ENCODE assay signal across 14 cellular contexts in the genomic region with DNA sequence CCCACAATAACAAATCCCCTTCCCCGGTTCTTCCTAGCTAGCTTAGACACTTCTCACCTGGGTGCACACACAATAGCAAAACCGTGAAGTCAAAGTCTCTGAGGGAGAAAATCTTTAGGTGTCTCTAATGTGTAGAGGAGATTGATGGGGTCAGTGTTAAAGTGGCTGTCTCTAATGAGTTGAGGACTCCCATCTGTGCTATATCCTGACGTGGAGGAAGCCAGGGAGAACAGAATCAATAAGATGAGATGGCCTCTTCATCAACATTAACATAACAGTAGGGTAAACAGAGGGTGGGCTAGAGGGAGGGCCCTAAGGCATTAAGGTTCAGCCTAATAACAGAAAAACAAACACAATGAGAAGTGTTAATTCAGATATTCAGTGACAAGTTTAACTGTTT.
"Had no signal": no experiment of that assay in that cellular context is flagged by ENCODE, and none has a peak within 500 bp of the region (broad histone marks: within the 10 kb centered on the region; RNA-seq: fewer than 3 reads in every experiment).

No MANE protein-coding gene starts in this region.

- H3K4me1 Mint-ChIP-seq: activated CD4-positive, alpha-beta T cell treated with anti-CD3 and anti-CD28 coated beads, Interleukin-2, amount 10 ng/mL, durations not matched to agents 7 days and 5 days; activated naive CD8-positive, alpha-beta T cell treated with anti-CD3 and anti-CD28 coated beads, Interleukin-2, amount 50 U/mL, for 24 hours; stimulated activated memory B cell treated with anti-CD40 and anti-IgM and Interleukin-4, amounts not matched to agents 10 μg/mL and 1 μg/mL and 100 μg/mL, for 72 hours had no signal

- H3K36me3 Mint-ChIP-seq: natural killer cell treated with Interleukin-12 subunit alpha and Interleukin-12 subunit beta and Interleukin-15 and Interleukin-18, amount 100 ng/mL, for 72 hours; stimulated activated memory B cell treated with anti-CD40 and anti-IgM and Interleukin-4, amounts not matched to agents 10 μg/mL and 1 μg/mL and 100 μg/mL, for 72 hours had no signal

- H3K4me3 Mint-ChIP-seq: activated CD4-positive, alpha-beta T cell treated with anti-CD3 and anti-CD28 coated beads, Interleukin-2, amount 10 ng/mL, durations not matched to agents 7 days and 5 days; activated naive CD4-positive, alpha-beta T cell treated with anti-CD3 and anti-CD28 coated beads for 36 hours; activated naive CD8-positive, alpha-beta T cell treated with anti-CD3 and anti-CD28 coated beads, Interleukin-2, amount 50 U/mL, for 24 hours; activated T-helper 1 cell treated with anti-CD3 and anti-CD28 coated beads, Interleukin-12 subunit alpha, Interleukin-12 subunit beta, Interleukin-2, Interleukin-4 antibody, amounts not matched to agents 30 ng/mL and 10 ng/mL and 1 ng/mL, durations not matched to agents 14 hours and 24 hours and 36 hours; effector memory CD8-positive, alpha-beta T cell; natural killer cell treated with Interleukin-12 subunit alpha and Interleukin-12 subunit beta and Interleukin-15 and Interleukin-18, amount 100 ng/mL, for 72 hours; stimulated activated memory B cell treated with anti-CD40 and anti-IgM and Interleukin-4, amounts not matched to agents 10 μg/mL and 1 μg/mL and 100 μg/mL, for 72 hours had no signal

- H3K27me3 Mint-ChIP-seq: activated CD4-positive, alpha-beta T cell treated with anti-CD3 and anti-CD28 coated beads, Interleukin-2, amount 10 ng/mL, durations not matched to agents 7 days and 5 days; effector memory CD8-positive, alpha-beta T cell; natural killer cell treated with Interleukin-12 subunit alpha and Interleukin-12 subunit beta and Interleukin-15 and Interleukin-18, amount 100 ng/mL, for 72 hours; stimulated activated memory B cell treated with anti-CD40 and anti-IgM and Interleukin-4, amounts not matched to agents 10 μg/mL and 1 μg/mL and 100 μg/mL, for 72 hours had no signal

- ATAC-seq: activated naive CD8-positive, alpha-beta T cell treated with anti-CD3 and anti-CD28 coated beads, Interleukin-2, amount 50 U/mL, for 24 hours; effector memory CD8-positive, alpha-beta T cell; natural killer cell treated with Interleukin-12 subunit alpha and Interleukin-12 subunit beta and Interleukin-15 and Interleukin-18, amount 100 ng/mL, for 72 hours; stimulated activated memory B cell treated with anti-CD40 and anti-IgM and Interleukin-4, amounts not matched to agents 10 μg/mL and 1 μg/mL and 100 μg/mL, for 72 hours had no signal

- H3K27ac Mint-ChIP-seq: activated CD4-positive, alpha-beta T cell treated with anti-CD3 and anti-CD28 coated beads, Interleukin-2, amount 10 ng/mL, durations not matched to agents 7 days and 5 days; activated naive CD4-positive, alpha-beta T cell treated with anti-CD3 and anti-CD28 coated beads for 36 hours; activated naive CD8-positive, alpha-beta T cell treated with anti-CD3 and anti-CD28 coated beads, Interleukin-2, amount 50 U/mL, for 24 hours; activated T-helper 1 cell treated with anti-CD3 and anti-CD28 coated beads, Interleukin-12 subunit alpha, Interleukin-12 subunit beta, Interleukin-2, Interleukin-4 antibody, amounts not matched to agents 30 ng/mL and 10 ng/mL and 1 ng/mL, durations not matched to agents 14 hours and 24 hours and 36 hours; effector memory CD8-positive, alpha-beta T cell; natural killer cell treated with Interleukin-12 subunit alpha and Interleukin-12 subunit beta and Interleukin-15 and Interleukin-18, amount 100 ng/mL, for 72 hours; stimulated activated memory B cell treated with anti-CD40 and anti-IgM and Interleukin-4, amounts not matched to agents 10 μg/mL and 1 μg/mL and 100 μg/mL, for 72 hours had no signal

- DNase-seq: activated CD4-positive, alpha-beta T cell treated with anti-CD3 and anti-CD28 coated beads, Interleukin-2, amount 10 ng/mL, durations not matched to agents 7 days and 5 days; activated CD8-positive, alpha-beta memory T cell treated with anti-CD3 and anti-CD28 coated beads, Interleukin-2, amount 50 U/mL, for 48 hours; activated naive CD4-positive, alpha-beta T cell treated with anti-CD3 and anti-CD28 coated beads for 36 hours; activated naive CD8-positive, alpha-beta T cell treated with anti-CD3 and anti-CD28 coated beads, Interleukin-2, amount 50 U/mL, for 24 hours; aorta; cerebellar nuclear complex; effector memory CD8-positive, alpha-beta T cell; foreskin melanocyte; head of caudate nucleus; occipital lobe; stimulated activated CD4-positive, alpha-beta T cell treated with anti-CD3 and anti-CD28 coated beads, Interleukin-2, amount 100 ng/mL, for 48 hours had no signal
